In the genomic region with DNA sequence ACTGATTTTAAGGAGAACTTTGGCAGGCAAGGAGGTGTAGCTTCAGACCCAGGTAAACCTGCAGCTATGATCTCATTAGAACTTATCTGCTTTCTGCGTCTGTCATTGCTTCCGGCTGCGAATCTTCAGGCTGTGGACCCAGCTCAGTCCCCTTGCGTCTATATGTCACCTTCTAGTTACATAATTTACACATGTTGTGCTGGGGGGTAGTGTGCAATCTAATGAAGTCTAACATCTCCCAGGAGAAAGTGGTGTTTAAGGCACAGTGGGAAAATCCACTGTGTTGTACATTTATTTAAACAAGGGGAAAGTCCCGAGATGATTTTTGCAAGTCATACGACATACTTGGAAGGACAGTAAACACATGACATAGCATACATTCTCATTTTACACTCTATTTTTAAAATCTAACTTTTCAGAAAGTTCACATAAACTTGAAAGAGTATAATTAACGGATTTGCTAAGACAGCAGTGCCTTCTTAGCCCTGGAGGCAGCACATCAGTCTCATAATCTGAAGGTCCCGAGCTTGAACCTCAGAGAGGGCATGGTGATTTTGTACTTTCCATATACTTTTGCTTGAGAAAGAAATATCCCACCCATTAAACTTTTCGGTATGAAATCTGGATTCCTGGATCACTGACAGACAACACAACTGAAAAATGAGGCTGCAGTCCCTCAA, we compare ENCODE assay signal across 1 cellular context.
TF ChIP-seq lines count a peak whose summit lies in the region.

No MANE protein-coding gene starts in this region.

TF ChIP-seq in K562, 482 proteins besides CTCF, POLR2A, EP300 and RAD21 (continues in another document):
- peak; percentile 91 for TF ChIP-seq C11orf30 (IDR thresholded peaks at IDR 0.05; ENCODE audit: low read depth)
- peak; percentile 86 for TF ChIP-seq LEF1 (IDR thresholded peaks at IDR 0.05)
- TF ChIP-seq PML (IDR thresholded peaks at IDR 0.05; ENCODE audit: low read length) = peak; percentile 71
- TF ChIP-seq CXXC5 (CRISPR knock-in tag; IDR thresholded peaks at IDR 0.05) = peak; percentile 62
- peak; percentile 55; the same call in 1 of the 2 replicates for TF ChIP-seq MYC (IDR thresholded peaks at IDR 0.05; ENCODE audit: low read depth, low read length)
- no peak for TF ChIP-seq MYC (CRISPR knock-in tag; IDR thresholded peaks at IDR 0.05; ENCODE audit: borderline replicate concordance, low read depth)
- peak; percentile 23 for TF ChIP-seq CCNT2 (IDR thresholded peaks at IDR 0.05; ENCODE audit: borderline replicate concordance, extremely low read depth, insufficient read length, low read depth, low read length)
- TF ChIP-seq, protein P1, sequence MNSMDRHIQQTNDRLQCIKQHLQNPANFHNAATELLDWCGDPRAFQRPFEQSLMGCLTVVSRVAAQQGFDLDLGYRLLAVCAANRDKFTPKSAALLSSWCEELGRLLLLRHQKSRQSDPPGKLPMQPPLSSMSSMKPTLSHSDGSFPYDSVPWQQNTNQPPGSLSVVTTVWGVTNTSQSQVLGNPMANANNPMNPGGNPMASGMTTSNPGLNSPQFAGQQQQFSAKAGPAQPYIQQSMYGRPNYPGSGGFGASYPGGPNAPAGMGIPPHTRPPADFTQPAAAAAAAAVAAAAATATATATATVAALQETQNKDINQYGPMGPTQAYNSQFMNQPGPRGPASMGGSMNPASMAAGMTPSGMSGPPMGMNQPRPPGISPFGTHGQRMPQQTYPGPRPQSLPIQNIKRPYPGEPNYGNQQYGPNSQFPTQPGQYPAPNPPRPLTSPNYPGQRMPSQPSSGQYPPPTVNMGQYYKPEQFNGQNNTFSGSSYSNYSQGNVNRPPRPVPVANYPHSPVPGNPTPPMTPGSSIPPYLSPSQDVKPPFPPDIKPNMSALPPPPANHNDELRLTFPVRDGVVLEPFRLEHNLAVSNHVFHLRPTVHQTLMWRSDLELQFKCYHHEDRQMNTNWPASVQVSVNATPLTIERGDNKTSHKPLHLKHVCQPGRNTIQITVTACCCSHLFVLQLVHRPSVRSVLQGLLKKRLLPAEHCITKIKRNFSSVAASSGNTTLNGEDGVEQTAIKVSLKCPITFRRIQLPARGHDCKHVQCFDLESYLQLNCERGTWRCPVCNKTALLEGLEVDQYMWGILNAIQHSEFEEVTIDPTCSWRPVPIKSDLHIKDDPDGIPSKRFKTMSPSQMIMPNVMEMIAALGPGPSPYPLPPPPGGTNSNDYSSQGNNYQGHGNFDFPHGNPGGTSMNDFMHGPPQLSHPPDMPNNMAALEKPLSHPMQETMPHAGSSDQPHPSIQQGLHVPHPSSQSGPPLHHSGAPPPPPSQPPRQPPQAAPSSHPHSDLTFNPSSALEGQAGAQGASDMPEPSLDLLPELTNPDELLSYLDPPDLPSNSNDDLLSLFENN (IDR thresholded peaks at IDR 0.05; ENCODE audit: low read depth in 2 of 2, low read length in 2 of 2) = peak in 1 of 2 experiments; percentile 55; a peak in 1 of 4 replicates
- TF ChIP-seq, protein P2, sequence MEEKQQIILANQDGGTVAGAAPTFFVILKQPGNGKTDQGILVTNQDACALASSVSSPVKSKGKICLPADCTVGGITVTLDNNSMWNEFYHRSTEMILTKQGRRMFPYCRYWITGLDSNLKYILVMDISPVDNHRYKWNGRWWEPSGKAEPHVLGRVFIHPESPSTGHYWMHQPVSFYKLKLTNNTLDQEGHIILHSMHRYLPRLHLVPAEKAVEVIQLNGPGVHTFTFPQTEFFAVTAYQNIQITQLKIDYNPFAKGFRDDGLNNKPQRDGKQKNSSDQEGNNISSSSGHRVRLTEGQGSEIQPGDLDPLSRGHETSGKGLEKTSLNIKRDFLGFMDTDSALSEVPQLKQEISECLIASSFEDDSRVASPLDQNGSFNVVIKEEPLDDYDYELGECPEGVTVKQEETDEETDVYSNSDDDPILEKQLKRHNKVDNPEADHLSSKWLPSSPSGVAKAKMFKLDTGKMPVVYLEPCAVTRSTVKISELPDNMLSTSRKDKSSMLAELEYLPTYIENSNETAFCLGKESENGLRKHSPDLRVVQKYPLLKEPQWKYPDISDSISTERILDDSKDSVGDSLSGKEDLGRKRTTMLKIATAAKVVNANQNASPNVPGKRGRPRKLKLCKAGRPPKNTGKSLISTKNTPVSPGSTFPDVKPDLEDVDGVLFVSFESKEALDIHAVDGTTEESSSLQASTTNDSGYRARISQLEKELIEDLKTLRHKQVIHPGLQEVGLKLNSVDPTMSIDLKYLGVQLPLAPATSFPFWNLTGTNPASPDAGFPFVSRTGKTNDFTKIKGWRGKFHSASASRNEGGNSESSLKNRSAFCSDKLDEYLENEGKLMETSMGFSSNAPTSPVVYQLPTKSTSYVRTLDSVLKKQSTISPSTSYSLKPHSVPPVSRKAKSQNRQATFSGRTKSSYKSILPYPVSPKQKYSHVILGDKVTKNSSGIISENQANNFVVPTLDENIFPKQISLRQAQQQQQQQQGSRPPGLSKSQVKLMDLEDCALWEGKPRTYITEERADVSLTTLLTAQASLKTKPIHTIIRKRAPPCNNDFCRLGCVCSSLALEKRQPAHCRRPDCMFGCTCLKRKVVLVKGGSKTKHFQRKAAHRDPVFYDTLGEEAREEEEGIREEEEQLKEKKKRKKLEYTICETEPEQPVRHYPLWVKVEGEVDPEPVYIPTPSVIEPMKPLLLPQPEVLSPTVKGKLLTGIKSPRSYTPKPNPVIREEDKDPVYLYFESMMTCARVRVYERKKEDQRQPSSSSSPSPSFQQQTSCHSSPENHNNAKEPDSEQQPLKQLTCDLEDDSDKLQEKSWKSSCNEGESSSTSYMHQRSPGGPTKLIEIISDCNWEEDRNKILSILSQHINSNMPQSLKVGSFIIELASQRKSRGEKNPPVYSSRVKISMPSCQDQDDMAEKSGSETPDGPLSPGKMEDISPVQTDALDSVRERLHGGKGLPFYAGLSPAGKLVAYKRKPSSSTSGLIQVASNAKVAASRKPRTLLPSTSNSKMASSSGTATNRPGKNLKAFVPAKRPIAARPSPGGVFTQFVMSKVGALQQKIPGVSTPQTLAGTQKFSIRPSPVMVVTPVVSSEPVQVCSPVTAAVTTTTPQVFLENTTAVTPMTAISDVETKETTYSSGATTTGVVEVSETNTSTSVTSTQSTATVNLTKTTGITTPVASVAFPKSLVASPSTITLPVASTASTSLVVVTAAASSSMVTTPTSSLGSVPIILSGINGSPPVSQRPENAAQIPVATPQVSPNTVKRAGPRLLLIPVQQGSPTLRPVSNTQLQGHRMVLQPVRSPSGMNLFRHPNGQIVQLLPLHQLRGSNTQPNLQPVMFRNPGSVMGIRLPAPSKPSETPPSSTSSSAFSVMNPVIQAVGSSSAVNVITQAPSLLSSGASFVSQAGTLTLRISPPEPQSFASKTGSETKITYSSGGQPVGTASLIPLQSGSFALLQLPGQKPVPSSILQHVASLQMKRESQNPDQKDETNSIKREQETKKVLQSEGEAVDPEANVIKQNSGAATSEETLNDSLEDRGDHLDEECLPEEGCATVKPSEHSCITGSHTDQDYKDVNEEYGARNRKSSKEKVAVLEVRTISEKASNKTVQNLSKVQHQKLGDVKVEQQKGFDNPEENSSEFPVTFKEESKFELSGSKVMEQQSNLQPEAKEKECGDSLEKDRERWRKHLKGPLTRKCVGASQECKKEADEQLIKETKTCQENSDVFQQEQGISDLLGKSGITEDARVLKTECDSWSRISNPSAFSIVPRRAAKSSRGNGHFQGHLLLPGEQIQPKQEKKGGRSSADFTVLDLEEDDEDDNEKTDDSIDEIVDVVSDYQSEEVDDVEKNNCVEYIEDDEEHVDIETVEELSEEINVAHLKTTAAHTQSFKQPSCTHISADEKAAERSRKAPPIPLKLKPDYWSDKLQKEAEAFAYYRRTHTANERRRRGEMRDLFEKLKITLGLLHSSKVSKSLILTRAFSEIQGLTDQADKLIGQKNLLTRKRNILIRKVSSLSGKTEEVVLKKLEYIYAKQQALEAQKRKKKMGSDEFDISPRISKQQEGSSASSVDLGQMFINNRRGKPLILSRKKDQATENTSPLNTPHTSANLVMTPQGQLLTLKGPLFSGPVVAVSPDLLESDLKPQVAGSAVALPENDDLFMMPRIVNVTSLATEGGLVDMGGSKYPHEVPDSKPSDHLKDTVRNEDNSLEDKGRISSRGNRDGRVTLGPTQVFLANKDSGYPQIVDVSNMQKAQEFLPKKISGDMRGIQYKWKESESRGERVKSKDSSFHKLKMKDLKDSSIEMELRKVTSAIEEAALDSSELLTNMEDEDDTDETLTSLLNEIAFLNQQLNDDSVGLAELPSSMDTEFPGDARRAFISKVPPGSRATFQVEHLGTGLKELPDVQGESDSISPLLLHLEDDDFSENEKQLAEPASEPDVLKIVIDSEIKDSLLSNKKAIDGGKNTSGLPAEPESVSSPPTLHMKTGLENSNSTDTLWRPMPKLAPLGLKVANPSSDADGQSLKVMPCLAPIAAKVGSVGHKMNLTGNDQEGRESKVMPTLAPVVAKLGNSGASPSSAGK (IDR thresholded peaks at IDR 0.05) = 0 out of 2 replicates have a peak, but pooled peaks have one; percentile 18
- TF ChIP-seq, protein P3, sequence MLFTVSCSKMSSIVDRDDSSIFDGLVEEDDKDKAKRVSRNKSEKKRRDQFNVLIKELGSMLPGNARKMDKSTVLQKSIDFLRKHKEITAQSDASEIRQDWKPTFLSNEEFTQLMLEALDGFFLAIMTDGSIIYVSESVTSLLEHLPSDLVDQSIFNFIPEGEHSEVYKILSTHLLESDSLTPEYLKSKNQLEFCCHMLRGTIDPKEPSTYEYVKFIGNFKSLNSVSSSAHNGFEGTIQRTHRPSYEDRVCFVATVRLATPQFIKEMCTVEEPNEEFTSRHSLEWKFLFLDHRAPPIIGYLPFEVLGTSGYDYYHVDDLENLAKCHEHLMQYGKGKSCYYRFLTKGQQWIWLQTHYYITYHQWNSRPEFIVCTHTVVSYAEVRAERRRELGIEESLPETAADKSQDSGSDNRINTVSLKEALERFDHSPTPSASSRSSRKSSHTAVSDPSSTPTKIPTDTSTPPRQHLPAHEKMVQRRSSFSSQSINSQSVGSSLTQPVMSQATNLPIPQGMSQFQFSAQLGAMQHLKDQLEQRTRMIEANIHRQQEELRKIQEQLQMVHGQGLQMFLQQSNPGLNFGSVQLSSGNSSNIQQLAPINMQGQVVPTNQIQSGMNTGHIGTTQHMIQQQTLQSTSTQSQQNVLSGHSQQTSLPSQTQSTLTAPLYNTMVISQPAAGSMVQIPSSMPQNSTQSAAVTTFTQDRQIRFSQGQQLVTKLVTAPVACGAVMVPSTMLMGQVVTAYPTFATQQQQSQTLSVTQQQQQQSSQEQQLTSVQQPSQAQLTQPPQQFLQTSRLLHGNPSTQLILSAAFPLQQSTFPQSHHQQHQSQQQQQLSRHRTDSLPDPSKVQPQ (CRISPR knock-in tag; IDR thresholded peaks at IDR 0.05; ENCODE audit: borderline replicate concordance) = no peak
- peak; percentile 42; the same call in 1 of the 2 replicates for TF ChIP-seq BACH1 (tag; IDR thresholded peaks at IDR 0.05)
- peak; percentile 57; the same call in 1 of the 2 replicates for TF ChIP-seq MTA1 (IDR thresholded peaks at IDR 0.05; ENCODE audit: borderline replicate concordance)
- peak; percentile 67 for TF ChIP-seq BRD9 (IDR thresholded peaks at IDR 0.05; ENCODE audit: low read depth, partially characterized antibody)
- 0 out of 2 replicates have a peak, but pooled peaks have one; percentile 32 for TF ChIP-seq CC2D1A (IDR thresholded peaks at IDR 0.05)
- TF ChIP-seq GABPB1 (CRISPR knock-in tag; IDR thresholded peaks at IDR 0.05) = peak; percentile 38; the same call in 1 of the 2 replicates
- TF ChIP-seq, protein P4, sequence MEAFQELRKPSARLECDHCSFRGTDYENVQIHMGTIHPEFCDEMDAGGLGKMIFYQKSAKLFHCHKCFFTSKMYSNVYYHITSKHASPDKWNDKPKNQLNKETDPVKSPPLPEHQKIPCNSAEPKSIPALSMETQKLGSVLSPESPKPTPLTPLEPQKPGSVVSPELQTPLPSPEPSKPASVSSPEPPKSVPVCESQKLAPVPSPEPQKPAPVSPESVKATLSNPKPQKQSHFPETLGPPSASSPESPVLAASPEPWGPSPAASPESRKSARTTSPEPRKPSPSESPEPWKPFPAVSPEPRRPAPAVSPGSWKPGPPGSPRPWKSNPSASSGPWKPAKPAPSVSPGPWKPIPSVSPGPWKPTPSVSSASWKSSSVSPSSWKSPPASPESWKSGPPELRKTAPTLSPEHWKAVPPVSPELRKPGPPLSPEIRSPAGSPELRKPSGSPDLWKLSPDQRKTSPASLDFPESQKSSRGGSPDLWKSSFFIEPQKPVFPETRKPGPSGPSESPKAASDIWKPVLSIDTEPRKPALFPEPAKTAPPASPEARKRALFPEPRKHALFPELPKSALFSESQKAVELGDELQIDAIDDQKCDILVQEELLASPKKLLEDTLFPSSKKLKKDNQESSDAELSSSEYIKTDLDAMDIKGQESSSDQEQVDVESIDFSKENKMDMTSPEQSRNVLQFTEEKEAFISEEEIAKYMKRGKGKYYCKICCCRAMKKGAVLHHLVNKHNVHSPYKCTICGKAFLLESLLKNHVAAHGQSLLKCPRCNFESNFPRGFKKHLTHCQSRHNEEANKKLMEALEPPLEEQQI (IDR thresholded peaks at IDR 0.05) = peak; percentile 65
- TF ChIP-seq FOXM1 (IDR thresholded peaks at IDR 0.05; ENCODE audit: low read depth) = peak; percentile 54
- no peak for TF ChIP-seq FOXM1 (CRISPR knock-in tag; IDR thresholded peaks at IDR 0.05; ENCODE audit: low read depth)
- TF ChIP-seq RNF2 (IDR thresholded peaks at IDR 0.05) = peak; percentile 35; the same call in 1 of the 2 replicates
- no peak for TF ChIP-seq BDP1 (IDR thresholded peaks at IDR 0.05; ENCODE audit: insufficient read depth, insufficient read length)
- TF ChIP-seq CBX1 (IDR thresholded peaks at IDR 0.05; ENCODE audit: low read depth) = no peak
- TF ChIP-seq POLR2H (tag; IDR thresholded peaks at IDR 0.05; ENCODE audit: low read depth) = peak; percentile 47
- TF ChIP-seq ILF3 (IDR thresholded peaks at IDR 0.05; ENCODE audit: borderline replicate concordance) = 0 out of 2 replicates have a peak, but pooled peaks have one; percentile 35
- 0 out of 2 replicates have a peak, but pooled peaks have one; percentile 9 for TF ChIP-seq ELF1 (tag; IDR thresholded peaks at IDR 0.05)
- TF ChIP-seq, protein P5, sequence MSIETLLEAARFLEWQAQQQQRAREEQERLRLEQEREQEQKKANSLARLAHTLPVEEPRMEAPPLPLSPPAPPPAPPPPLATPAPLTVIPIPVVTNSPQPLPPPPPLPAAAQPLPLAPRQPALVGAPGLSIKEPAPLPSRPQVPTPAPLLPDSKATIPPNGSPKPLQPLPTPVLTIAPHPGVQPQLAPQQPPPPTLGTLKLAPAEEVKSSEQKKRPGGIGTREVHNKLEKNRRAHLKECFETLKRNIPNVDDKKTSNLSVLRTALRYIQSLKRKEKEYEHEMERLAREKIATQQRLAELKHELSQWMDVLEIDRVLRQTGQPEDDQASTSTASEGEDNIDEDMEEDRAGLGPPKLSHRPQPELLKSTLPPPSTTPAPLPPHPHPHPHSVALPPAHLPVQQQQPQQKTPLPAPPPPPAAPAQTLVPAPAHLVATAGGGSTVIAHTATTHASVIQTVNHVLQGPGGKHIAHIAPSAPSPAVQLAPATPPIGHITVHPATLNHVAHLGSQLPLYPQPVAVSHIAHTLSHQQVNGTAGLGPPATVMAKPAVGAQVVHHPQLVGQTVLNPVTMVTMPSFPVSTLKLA (conservative IDR thresholded peaks at IDR 0.05) = peak; percentile 56 to 68
- TF ChIP-seq, protein P6, sequence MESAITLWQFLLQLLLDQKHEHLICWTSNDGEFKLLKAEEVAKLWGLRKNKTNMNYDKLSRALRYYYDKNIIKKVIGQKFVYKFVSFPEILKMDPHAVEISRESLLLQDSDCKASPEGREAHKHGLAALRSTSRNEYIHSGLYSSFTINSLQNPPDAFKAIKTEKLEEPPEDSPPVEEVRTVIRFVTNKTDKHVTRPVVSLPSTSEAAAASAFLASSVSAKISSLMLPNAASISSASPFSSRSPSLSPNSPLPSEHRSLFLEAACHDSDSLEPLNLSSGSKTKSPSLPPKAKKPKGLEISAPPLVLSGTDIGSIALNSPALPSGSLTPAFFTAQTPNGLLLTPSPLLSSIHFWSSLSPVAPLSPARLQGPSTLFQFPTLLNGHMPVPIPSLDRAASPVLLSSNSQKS (CRISPR knock-in tag; IDR thresholded peaks at IDR 0.05) = no peak
